Comparison of ENCODE assay signal across 12 cellular contexts in the genomic region with DNA sequence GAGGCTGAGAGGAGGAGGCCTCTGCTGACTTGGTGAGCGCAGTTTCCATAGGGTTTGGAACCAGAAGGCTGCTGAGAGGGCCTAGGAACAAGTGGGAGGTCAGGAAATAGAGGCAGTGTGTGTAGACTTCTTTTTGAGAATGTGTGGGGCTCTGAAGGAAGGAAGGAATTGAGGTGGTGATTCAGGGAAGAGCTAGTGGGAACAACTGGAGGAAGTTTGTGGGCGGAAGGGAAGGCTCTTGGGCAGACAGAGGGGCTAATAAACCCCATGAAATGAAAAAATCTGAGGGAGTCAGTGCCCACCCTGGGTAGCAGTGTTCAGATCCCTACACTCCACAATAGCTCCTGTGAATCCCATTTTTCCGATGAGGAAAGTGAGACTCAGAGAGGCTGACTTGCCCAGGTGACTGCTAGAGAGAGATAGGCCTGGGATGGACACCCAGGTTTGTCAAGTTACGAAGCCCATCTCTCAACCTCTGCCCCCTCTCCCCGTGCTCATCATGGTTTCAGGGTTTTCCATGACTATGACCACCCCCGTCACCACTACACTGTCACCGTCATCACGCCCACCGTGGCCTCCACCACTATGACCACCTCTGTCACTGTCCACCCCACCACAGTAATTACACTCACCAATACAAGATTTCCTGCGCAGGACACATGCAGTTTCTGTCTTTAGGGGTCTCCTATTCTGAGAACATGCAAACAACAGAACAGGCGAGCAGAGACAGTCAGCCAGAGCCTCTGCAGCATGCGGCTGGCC.
"Had no signal": no experiment of that assay in that cellular context is flagged by ENCODE, and none has a peak within 500 bp of the region (broad histone marks: within the 10 kb centered on the region; RNA-seq: fewer than 3 reads in every experiment).

No MANE protein-coding gene starts in this region.

- DNase-seq: activated CD4-positive, alpha-beta T cell treated with anti-CD3 and anti-CD28 coated beads, Interleukin-2, amount 50 U/mL, for 4 hours; activated naive CD4-positive, alpha-beta T cell treated with Interleukin-2 at 50 U/mL for 16 hours; dermis blood vessel endothelial cell; effector memory CD4-positive, alpha-beta T cell; naive thymus-derived CD4-positive, alpha-beta T cell; retina; stimulated activated CD4-positive, alpha-beta T cell treated with anti-CD3 and anti-CD28 coated beads, Interleukin-12 subunit alpha, Interleukin-12 subunit beta, amount 100 ng/mL, for 4 hours; stimulated activated CD4-positive, alpha-beta T cell treated with anti-CD3 and anti-CD28 coated beads, Interleukin-1b, Interleukin-23, amount 100 ng/mL, for 48 hours; stimulated activated naive CD8-positive, alpha-beta T cell treated with anti-CD3 and anti-CD28 coated beads, Interleukin-15, Interleukin-2, amounts not matched to agents 100 U/mL and 50 U/mL, for 24 hours had no signal

- H3K27me3 ChIP-seq: adrenal gland, tibial nerve had no signal

- H3K27ac ChIP-seq: adrenal gland, tibial nerve, VCaP had no signal

- ATAC-seq: naive thymus-derived CD4-positive, alpha-beta T cell; stimulated activated naive CD8-positive, alpha-beta T cell treated with anti-CD3 and anti-CD28 coated beads, Interleukin-15, Interleukin-2, amounts not matched to agents 100 U/mL and 50 U/mL, for 24 hours had no signal

- H3K9me3 ChIP-seq: adrenal gland, tibial nerve had no signal

- H3K36me3 ChIP-seq: adrenal gland, tibial nerve had no signal

- H3K4me3 ChIP-seq: adrenal gland, tibial nerve had no signal
